ENCODE assay signal across 1 cellular context in the genomic region with DNA sequence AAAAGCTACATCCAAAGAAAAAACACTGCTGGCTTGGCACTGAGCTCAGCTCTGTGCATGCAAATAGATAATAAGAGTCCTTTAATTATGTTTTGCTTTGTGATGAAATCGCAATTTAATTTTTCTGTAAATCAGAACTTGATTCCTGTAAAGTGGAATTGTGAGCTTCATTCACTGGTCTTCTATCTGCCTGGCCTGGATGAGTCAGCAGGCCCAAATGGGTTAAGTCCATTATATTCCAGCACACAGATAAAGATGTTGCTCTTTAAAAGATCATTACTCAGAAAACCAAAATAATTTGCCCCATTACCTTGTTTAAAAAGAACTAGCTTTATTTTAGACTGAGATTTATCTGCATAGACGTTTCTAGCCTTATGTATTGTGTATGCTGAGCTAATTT.
TF ChIP-seq lines count a peak whose summit lies in the region.

No MANE protein-coding gene starts in this region.

TF ChIP-seq in GM23338, 12 proteins besides CTCF, POLR2A, EP300 and RAD21 (continued from another document):
- TF ChIP-seq, protein P1, sequence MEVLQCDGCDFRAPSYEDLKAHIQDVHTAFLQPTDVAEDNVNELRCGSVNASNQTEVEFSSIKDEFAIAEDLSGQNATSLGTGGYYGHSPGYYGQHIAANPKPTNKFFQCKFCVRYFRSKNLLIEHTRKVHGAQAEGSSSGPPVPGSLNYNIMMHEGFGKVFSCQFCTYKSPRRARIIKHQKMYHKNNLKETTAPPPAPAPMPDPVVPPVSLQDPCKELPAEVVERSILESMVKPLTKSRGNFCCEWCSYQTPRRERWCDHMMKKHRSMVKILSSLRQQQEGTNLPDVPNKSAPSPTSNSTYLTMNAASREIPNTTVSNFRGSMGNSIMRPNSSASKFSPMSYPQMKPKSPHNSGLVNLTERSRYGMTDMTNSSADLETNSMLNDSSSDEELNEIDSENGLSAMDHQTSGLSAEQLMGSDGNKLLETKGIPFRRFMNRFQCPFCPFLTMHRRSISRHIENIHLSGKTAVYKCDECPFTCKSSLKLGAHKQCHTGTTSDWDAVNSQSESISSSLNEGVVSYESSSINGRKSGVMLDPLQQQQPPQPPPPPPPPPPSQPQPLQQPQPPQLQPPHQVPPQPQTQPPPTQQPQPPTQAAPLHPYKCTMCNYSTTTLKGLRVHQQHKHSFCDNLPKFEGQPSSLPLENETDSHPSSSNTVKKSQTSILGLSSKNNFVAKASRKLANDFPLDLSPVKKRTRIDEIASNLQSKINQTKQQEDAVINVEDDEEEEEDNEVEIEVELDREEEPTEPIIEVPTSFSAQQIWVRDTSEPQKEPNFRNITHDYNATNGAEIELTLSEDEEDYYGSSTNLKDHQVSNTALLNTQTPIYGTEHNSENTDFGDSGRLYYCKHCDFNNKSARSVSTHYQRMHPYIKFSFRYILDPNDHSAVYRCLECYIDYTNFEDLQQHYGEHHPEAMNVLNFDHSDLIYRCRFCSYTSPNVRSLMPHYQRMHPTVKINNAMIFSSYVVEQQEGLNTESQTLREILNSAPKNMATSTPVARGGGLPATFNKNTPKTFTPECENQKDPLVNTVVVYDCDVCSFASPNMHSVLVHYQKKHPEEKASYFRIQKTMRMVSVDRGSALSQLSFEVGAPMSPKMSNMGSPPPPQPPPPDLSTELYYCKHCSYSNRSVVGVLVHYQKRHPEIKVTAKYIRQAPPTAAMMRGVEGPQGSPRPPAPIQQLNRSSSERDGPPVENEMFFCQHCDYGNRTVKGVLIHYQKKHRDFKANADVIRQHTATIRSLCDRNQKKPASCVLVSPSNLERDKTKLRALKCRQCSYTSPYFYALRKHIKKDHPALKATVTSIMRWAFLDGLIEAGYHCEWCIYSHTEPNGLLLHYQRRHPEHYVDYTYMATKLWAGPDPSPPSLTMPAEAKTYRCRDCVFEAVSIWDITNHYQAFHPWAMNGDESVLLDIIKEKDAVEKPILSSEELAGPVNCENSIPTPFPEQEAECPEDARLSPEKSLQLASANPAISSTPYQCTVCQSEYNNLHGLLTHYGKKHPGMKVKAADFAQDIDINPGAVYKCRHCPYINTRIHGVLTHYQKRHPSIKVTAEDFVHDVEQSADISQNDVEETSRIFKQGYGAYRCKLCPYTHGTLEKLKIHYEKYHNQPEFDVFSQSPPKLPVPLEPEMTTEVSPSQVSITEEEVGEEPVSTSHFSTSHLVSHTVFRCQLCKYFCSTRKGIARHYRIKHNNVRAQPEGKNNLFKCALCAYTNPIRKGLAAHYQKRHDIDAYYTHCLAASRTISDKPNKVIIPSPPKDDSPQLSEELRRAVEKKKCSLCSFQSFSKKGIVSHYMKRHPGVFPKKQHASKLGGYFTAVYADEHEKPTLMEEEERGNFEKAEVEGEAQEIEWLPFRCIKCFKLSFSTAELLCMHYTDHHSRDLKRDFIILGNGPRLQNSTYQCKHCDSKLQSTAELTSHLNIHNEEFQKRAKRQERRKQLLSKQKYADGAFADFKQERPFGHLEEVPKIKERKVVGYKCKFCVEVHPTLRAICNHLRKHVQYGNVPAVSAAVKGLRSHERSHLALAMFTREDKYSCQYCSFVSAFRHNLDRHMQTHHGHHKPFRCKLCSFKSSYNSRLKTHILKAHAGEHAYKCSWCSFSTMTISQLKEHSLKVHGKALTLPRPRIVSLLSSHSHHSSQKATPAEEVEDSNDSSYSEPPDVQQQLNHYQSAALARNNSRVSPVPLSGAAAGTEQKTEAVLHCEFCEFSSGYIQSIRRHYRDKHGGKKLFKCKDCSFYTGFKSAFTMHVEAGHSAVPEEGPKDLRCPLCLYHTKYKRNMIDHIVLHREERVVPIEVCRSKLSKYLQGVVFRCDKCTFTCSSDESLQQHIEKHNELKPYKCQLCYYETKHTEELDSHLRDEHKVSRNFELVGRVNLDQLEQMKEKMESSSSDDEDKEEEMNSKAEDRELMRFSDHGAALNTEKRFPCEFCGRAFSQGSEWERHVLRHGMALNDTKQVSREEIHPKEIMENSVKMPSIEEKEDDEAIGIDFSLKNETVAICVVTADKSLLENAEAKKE (CRISPR knock-in tag; IDR thresholded peaks at IDR 0.05) = no peak
- TF ChIP-seq STAT1 (IDR thresholded peaks at IDR 0.05; ENCODE audit: unreplicated experiment) (no peak), NANOG (IDR thresholded peaks at IDR 0.05; ENCODE audit: borderline replicate concordance) (no peak), JUNB (IDR thresholded peaks at IDR 0.05; ENCODE audit: unreplicated experiment) (no peak), ZNF331 (CRISPR knock-in tag; IDR thresholded peaks at IDR 0.05; ENCODE audit: low read depth) (no peak)
- TF ChIP-seq, protein P2, sequence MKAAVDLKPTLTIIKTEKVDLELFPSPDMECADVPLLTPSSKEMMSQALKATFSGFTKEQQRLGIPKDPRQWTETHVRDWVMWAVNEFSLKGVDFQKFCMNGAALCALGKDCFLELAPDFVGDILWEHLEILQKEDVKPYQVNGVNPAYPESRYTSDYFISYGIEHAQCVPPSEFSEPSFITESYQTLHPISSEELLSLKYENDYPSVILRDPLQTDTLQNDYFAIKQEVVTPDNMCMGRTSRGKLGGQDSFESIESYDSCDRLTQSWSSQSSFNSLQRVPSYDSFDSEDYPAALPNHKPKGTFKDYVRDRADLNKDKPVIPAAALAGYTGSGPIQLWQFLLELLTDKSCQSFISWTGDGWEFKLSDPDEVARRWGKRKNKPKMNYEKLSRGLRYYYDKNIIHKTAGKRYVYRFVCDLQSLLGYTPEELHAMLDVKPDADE (IDR thresholded peaks at IDR 0.05) = no peak
